Comparison of ENCODE assay signal across 8 cellular contexts in the genomic region with DNA sequence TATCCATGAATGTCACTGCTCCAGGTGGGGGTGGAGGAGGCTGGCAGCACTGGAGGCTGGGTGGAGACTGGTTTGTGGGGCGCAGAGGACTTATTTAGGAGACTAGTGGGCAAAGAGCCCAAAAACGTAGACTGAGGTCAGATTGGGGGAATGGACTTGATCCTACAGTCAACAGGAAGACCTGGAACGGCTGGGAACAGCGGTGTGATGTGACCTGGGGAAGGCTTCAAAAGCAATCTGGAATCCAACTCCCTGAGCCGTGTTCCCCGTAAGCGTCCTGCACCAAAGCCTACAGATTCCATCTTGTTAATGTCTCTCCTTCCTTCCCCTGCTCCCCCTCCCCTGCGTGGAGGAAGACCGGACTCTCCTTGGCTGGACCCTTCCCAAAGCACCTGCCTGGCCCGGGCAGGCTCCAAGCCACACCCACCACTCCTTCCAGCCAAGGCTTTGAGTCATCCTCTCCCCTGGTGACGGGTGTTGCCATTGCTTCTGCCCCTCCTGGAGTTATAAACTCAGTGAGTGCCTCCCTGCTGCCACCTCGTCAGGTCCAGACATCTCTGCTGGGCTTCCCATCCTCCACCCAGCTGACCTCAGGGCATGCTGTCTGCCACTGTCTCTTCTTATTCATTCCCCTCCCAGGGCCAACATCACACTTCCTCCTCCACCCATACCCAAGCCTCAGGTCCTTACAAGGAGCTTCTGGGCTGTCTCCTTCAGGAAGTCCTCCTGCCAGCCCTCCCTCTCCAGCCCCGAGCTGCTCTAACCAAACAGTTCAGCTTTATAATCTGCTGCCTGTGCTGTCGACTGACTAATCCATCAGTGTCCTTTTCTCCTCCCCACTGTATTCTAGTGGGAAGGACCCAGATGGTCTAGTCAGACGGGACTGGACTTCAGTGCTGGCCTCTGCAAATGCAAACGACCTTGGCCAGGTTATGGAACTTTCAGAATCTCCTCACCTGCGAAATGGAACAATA. TPM values are rescaled to one million over a fixed set of nuclear protein-coding genes. Genes with fewer than 3 reads are reported as not detected.
DNase-seq lines count a peak whose midpoint lies in the region; ATAC-seq and TF ChIP-seq lines count a peak whose summit lies in the region.

No MANE protein-coding gene starts in this region.

- CTCF ChIA-PET in activated CD8-positive, alpha-beta memory T cell treated with anti-CD3 and anti-CD28 coated beads, Interleukin-2, amount 10 ng/mL, durations not matched to agents 7 days and 5 days (lab: Charles Lee) = interaction anchor here (0.9 to 5.1 kb wide), 7 partner anchors 27 to 385 kb away, joined by 3 to 25 read pairs (median 3); partner anchors contain the start of gene KIF1B

- 9 to 19% methylated on average over 16 to 17 of the region's 17 CpGs for WGBS in esophagus squamous epithelium, 2 donors

- H3K36me3 ChIP-seq in esophagus squamous epithelium (no peaks in the 10 kb centered on the region), upper lobe of right lung (no peaks in the 10 kb centered on the region)

- H3K9me3 Mint-ChIP-seq in activated CD8-positive, alpha-beta memory T cell treated with anti-CD3 and anti-CD28 coated beads, Interleukin-2, amount 10 ng/mL, durations not matched to agents 7 days and 5 days (ENCODE audit: low read depth) = no peaks in the 10 kb centered on the region

- H3K36me3 Mint-ChIP-seq in activated CD8-positive, alpha-beta memory T cell treated with anti-CD3 and anti-CD28 coated beads, Interleukin-2, amount 10 ng/mL, durations not matched to agents 7 days and 5 days = peaks cover 8% of the 10 kb centered on the region

- H3K4me1 ChIP-seq in esophagus squamous epithelium (peaks cover 34 to 66% (median 38%) of the 10 kb centered on the region in 3 donors), upper lobe of right lung (peaks cover 25% of the 10 kb centered on the region)

- TF ChIP-seq CTCF in esophagus squamous epithelium (IDR thresholded peaks at IDR 0.05) = peak in 1 of 6 experiments; percentile 12
- no peak for TF ChIP-seq CTCF in upper lobe of right lung (IDR thresholded peaks at IDR 0.05)

- H3K4me1 Mint-ChIP-seq in activated CD8-positive, alpha-beta memory T cell treated with anti-CD3 and anti-CD28 coated beads, Interleukin-2, amount 10 ng/mL, durations not matched to agents 7 days and 5 days = peaks cover 47% of the 10 kb centered on the region

- intact Hi-C loops in esophagus squamous epithelium (cut with DNase I) = no loop called here
- intact Hi-C loops in upper lobe of right lung (cut with DNase I) = no loop called here

- DNase-seq in activated effector memory CD4-positive, alpha-beta T cell treated with anti-CD3 and anti-CD28 coated beads, Interleukin-2, amount 50 U/mL, for 16 hours = peak; percentile 81
- no peak for DNase-seq in activated effector memory CD4-positive, alpha-beta T cell treated with Interleukin-2 at 50 U/mL for 16 hours
- DNase-seq in NCI-H510A treated with DMSO at 0.1 percent for 48 hours (lab: John Stamatoyannopoulos, UW) (peak; percentile 96), esophagus squamous epithelium (lab: John Stamatoyannopoulos, UW) (no peak), myocyte (ENCODE audit: low read depth) (peak; percentile 57), upper lobe of right lung (peak; percentile 75)
- DNase-seq in activated CD8-positive, alpha-beta memory T cell treated with anti-CD3 and anti-CD28 coated beads, Interleukin-2, amount 10 ng/mL, durations not matched to agents 7 days and 5 days = peak; percentile 65

- no peaks in the 10 kb centered on the region for H3K9me3 ChIP-seq in esophagus squamous epithelium
- no peaks in the 10 kb centered on the region for H3K9me3 ChIP-seq in upper lobe of right lung

- TF ChIP-seq POLR2A in esophagus squamous epithelium (IDR thresholded peaks at IDR 0.05) = no peak

- H3K27ac Mint-ChIP-seq in activated CD8-positive, alpha-beta memory T cell treated with anti-CD3 and anti-CD28 coated beads, Interleukin-2, amount 10 ng/mL, durations not matched to agents 7 days and 5 days = peak overlapping the region; percentile 66

- H3K27me3 Mint-ChIP-seq in activated CD8-positive, alpha-beta memory T cell treated with anti-CD3 and anti-CD28 coated beads, Interleukin-2, amount 10 ng/mL, durations not matched to agents 7 days and 5 days = peaks cover 4% of the 10 kb centered on the region

- peak; percentile 28 for ATAC-seq in activated CD8-positive, alpha-beta memory T cell treated with anti-CD3 and anti-CD28 coated beads, Interleukin-2, amount 10 ng/mL, durations not matched to agents 7 days and 5 days
- ATAC-seq in upper lobe of right lung (peak; percentile 61), GM21737 (IDR thresholded peaks at IDR 0.05; ENCODE audit: unreplicated experiment) (no peak)

- peak overlapping the region; percentile 89 to 96 (median 96) for H3K27ac ChIP-seq in esophagus squamous epithelium
- H3K27ac ChIP-seq in upper lobe of right lung = peak overlapping the region; percentile 7

- H3K27me3 ChIP-seq in esophagus squamous epithelium (no peaks in the 10 kb centered on the region), upper lobe of right lung (no peaks in the 10 kb centered on the region)

- peak overlapping the region in 2 of 4 donors; percentile 71 to 99 for H3K4me3 ChIP-seq in esophagus squamous epithelium
- H3K4me3 ChIP-seq in upper lobe of right lung = peak overlapping the region; percentile 79

- H3K4me3 Mint-ChIP-seq in activated CD8-positive, alpha-beta memory T cell treated with anti-CD3 and anti-CD28 coated beads, Interleukin-2, amount 10 ng/mL, durations not matched to agents 7 days and 5 days = peak overlapping the region; percentile 37

RNA-seq across cellular contexts. Expression of gene CLSTN1, which starts 1.6 kb away (rescaled TPM):
- total RNA-seq in activated CD8-positive, alpha-beta memory T cell treated with anti-CD3 and anti-CD28 coated beads, Interleukin-2, amount 10 ng/mL, durations not matched to agents 7 days and 5 days = 10 to 100 TPM; 81.5 to 99.3 TPM
- 10 to 100 TPM; 57.3 to 68.4 (median 65.3) TPM for total RNA-seq in esophagus squamous epithelium
- total RNA-seq in myocyte = 17.1 and 23.5 TPM in 2 replicates
- polyA plus RNA-seq in myocyte (2012) = 71.5 TPM
- 71.0 TPM for total RNA-seq in upper lobe of right lung

Comparison
In these comparisons a context has a peak if more than half of its experiments do, and no peak if none do; other contexts are left out.
1. DNase-seq: peak in activated effector memory CD4-positive, alpha-beta T cell treated with anti-CD3 and anti-CD28 coated beads, Interleukin-2, amount 50 U/mL, for 16 hours (single experiment), NCI-H510A treated with DMSO at 0.1 percent for 48 hours (single experiment), activated CD8-positive, alpha-beta memory T cell treated with anti-CD3 and anti-CD28 coated beads, Interleukin-2, amount 10 ng/mL, durations not matched to agents 7 days and 5 days (single experiment), myocyte (single experiment) and upper lobe of right lung (single experiment); none in activated effector memory CD4-positive, alpha-beta T cell treated with Interleukin-2 at 50 U/mL for 16 hours (single experiment) and esophagus squamous epithelium (single experiment).